In genomic region chr4:185209031-185209851, GRCh38 we compare ENCODE assay signal across 8 cellular contexts. TPM values are rescaled to one million over a fixed set of nuclear protein-coding genes. Genes with fewer than 3 reads are reported as not detected.
DNase-seq lines count a peak whose midpoint lies in the region; TF ChIP-seq lines count a peak whose summit lies in the region.

Gene SNX25, plus strand, starts transcription at chr4:185209598. Its CDS starts 229 bp downstream, at chr4:185209827.

- no peaks in the 10 kb centered on the region for H3K27me3 ChIP-seq in hepatocyte

- no peaks in the 10 kb centered on the region for H3K9me3 ChIP-seq in hepatocyte (ENCODE audit: low read depth)

- no peaks in the 10 kb centered on the region for H3K9me2 ChIP-seq in hepatocyte (replicated peaks; ENCODE audit: insufficient read depth)

- WGBS in hepatocyte (ENCODE audit: low lambda C conversion rate, missing lambda C conversion rate) = 2% methylated on average over 55 of the region's 72 CpGs

- TF ChIP-seq CTCF in GM12864 (IDR thresholded peaks at IDR 0.05; ENCODE audit: low read depth, low read length, missing control alignments) (no peak), hepatocyte (IDR thresholded peaks at IDR 0.05; ENCODE audit: poor library complexity) (peak; percentile 16), retinal pigment epithelial cell (conservative IDR thresholded peaks at IDR 0.05; ENCODE audit: low read depth, low read length) (no peak)

- no peaks in the 10 kb centered on the region for H3K36me3 ChIP-seq in hepatocyte (replicated peaks; ENCODE audit: insufficient read depth, low read depth)

- H3K27ac ChIP-seq in hepatocyte = peak within 1 kb of the TSS; percentile 89

- peaks cover 41% of the 10 kb centered on the region for H3K79me2 ChIP-seq in hepatocyte

- peak within 1 kb of the TSS; percentile 83 for H2AFZ ChIP-seq in hepatocyte

- peaks cover 3% of the 10 kb centered on the region for H4K20me1 ChIP-seq in hepatocyte (ENCODE audit: insufficient read depth, poor library complexity, severe bottlenecking)

- peaks cover 23% of the 10 kb centered on the region for H3K4me1 ChIP-seq in hepatocyte (ENCODE audit: insufficient read depth)

- peak within 1 kb of the TSS; percentile 91 for H3K4me3 ChIP-seq in GM12864 (ENCODE audit: low read depth, low read length)
- H3K4me3 ChIP-seq in hepatocyte = peak within 1 kb of the TSS; percentile 100
- H3K4me3 ChIP-seq in retinal pigment epithelial cell (ENCODE audit: low read length) = peak within 1 kb of the TSS; percentile 96

- DNase-seq in GM12864 (ENCODE audit: low read depth) (no peak), HCEC 1CT (peak; percentile 49), MV-4-11 (lab: John Stamatoyannopoulos, UW) (peak; percentile 2), T-helper 9 cell (peak; percentile 82), astrocyte of the hippocampus (ENCODE audit: low read depth, low spot score) (peak; percentile 93), hepatocyte (ENCODE audit: low spot score) (peak; percentile 95), retinal pigment epithelial cell (ENCODE audit: low read depth) (no peak), T1000 (lab: John Stamatoyannopoulos, UW) (no peak)

- peak within 1 kb of the TSS; percentile 93 for H3K4me2 ChIP-seq in hepatocyte

RNA-seq across cellular contexts. Expression of gene SNX25, which starts in this region (rescaled TPM):
- 20.3 and 24.2 TPM in 2 replicates for total RNA-seq in hepatocyte
- 13.5 and 16.5 TPM in 2 replicates for polyA plus RNA-seq in hepatocyte

Comparison
In these comparisons a context has a peak if more than half of its experiments do, and no peak if none do; other contexts are left out.
1. DNase-seq: peak in HCEC 1CT (single experiment), MV-4-11 (single experiment), T-helper 9 cell (single experiment), astrocyte of the hippocampus (single experiment) and hepatocyte (single experiment); none in GM12864 (single experiment), retinal pigment epithelial cell (single experiment) and T1000 (single experiment).
2. Peak in every context shown above with its lines, with median percentiles within 50 percentile points of each other: H3K4me3 ChIP-seq.